Comparison of ENCODE assay signal across 8 cellular contexts in the genomic region with DNA sequence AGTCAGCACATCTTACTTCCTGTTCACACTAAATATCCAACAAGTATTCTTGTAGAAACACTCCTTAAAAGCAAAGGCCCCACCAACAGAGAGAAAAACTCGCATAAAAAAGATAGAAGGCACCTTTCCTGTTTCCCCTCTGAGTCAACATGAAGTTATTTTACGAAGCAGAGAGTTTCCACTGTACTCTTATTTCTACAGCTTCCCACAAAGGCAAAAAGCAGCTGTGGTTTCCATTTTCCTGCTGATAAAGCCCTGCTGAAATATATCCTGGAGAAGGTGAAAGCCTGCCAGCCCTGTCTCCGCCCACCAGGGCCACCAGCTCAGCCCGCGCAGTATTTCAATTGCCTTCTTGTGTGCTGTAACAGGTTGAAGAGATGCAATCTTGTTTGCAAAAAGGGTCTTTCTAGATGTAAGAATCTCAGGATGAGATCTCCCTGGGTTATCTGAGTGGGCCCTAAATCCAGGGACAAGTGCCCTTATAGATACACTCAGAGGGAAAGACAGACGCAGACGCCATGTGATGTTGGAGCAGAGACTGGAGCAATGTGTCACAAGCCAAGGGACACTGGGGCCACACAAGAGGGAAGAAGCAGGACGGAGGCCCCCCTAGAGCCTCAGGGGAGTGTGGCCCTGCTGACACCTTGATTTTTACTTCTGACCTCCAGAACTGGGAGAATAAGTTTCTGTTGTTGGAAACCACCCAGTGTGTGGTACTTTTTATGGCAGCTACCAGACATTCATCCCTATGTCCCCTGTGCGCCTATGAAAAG. TPM values are rescaled to one million over a fixed set of nuclear protein-coding genes. Genes with fewer than 3 reads are reported as not detected.
DNase-seq lines count a peak whose midpoint lies in the region; ATAC-seq and TF ChIP-seq lines count a peak whose summit lies in the region.

No MANE protein-coding gene starts in this region.

- peak overlapping the region; percentile 92 for H3K4me3 Mint-ChIP-seq in activated CD4-positive, alpha-beta T cell treated with anti-CD3 and anti-CD28 coated beads for 36 hours
- peak overlapping the region; percentile 7 for H3K4me3 Mint-ChIP-seq in endothelial cell (ENCODE audit: unreplicated experiment)

- intact Hi-C loops in activated CD4-positive, alpha-beta T cell treated with anti-CD3 and anti-CD28 coated beads for 36 hours (cut with DNase I, micrococcal nuclease), result loop anchor here (1.0 to 5.0 kb wide), 8 partner anchors 11 to 159 kb away; partner anchors contain the start of gene SECISBP2 (in 1 of the 2)
- intact Hi-C loops in gastrocnemius medialis (cut with DNase I; ENCODE audit: low total_unique reads), result no loop called here

- peaks cover 77% of the 10 kb centered on the region for H3K36me3 Mint-ChIP-seq in activated CD4-positive, alpha-beta T cell treated with anti-CD3 and anti-CD28 coated beads for 36 hours (ENCODE audit: low read depth)
- H3K36me3 Mint-ChIP-seq in endothelial cell (ENCODE audit: low read depth, unreplicated experiment), result no peaks in the 10 kb centered on the region

- in situ Hi-C loops in gastrocnemius medialis (cut with MboI; ENCODE audit: low sequenced_read_pairs in 4 of 4), result no loop called here
- in situ Hi-C loops in GM13976 (cut with MboI; ENCODE audit: low sequenced_read_pairs, unreplicated experiment), result no loop called here

- POLR2A ChIA-PET in activated CD4-positive, alpha-beta T cell treated with anti-CD3 and anti-CD28 coated beads for 36 hours (lab: Charles Lee), result interaction anchor here (0.7 to 2.9 kb wide), 13 partner anchors 7 to 261 kb away, joined by 3 to 21 read pairs (median 6); partner anchors contain the start of gene SECISBP2

- peak overlapping the region; percentile 23 to 67 (median 52) for H3K27ac ChIP-seq in gastrocnemius medialis

- peak overlapping the region; percentile 99 for H3K27ac Mint-ChIP-seq in activated CD4-positive, alpha-beta T cell treated with anti-CD3 and anti-CD28 coated beads for 36 hours
- peak overlapping the region; percentile 93 for H3K27ac Mint-ChIP-seq in endothelial cell (ENCODE audit: unreplicated experiment)

- DNase-seq in KG1 (lab: John Stamatoyannopoulos, UW) (peak; percentile 77), endothelial cell (ENCODE audit: low spot score) (peak; percentile 26), gastrocnemius medialis (no peak), GM13976 (ENCODE audit: low spot score) (no peak)
- DNase-seq in activated CD4-positive, alpha-beta T cell treated with anti-CD3 and anti-CD28 coated beads for 36 hours, result peak; percentile 79

- peaks cover 55 to 65% of the 10 kb centered on the region in 2 donors for H3K4me1 ChIP-seq in gastrocnemius medialis

- H3K9me3 ChIP-seq in gastrocnemius medialis, result no peaks in the 10 kb centered on the region

- H3K27me3 ChIP-seq in gastrocnemius medialis, result no peaks in the 10 kb centered on the region

- peak; percentile 43 for ATAC-seq in activated CD4-positive, alpha-beta T cell treated with anti-CD3 and anti-CD28 coated beads for 36 hours
- ATAC-seq in gastrocnemius medialis (no peak), HG03432 (IDR thresholded peaks at IDR 0.05; ENCODE audit: unreplicated experiment) (no peak), GM21447 (IDR thresholded peaks at IDR 0.05; ENCODE audit: unreplicated experiment) (no peak), HG02938 (IDR thresholded peaks at IDR 0.05; ENCODE audit: unreplicated experiment) (no peak)

- H3K4me1 Mint-ChIP-seq in activated CD4-positive, alpha-beta T cell treated with anti-CD3 and anti-CD28 coated beads for 36 hours, result peaks cover 94% of the 10 kb centered on the region
- peaks cover 34% of the 10 kb centered on the region for H3K4me1 Mint-ChIP-seq in endothelial cell (ENCODE audit: unreplicated experiment)

- H3K36me3 ChIP-seq in gastrocnemius medialis, result no peaks in the 10 kb centered on the region

- H3K9me3 Mint-ChIP-seq in activated CD4-positive, alpha-beta T cell treated with anti-CD3 and anti-CD28 coated beads for 36 hours (ENCODE audit: low read depth), result peaks cover 4% of the 10 kb centered on the region
- no peaks in the 10 kb centered on the region for H3K9me3 Mint-ChIP-seq in endothelial cell (ENCODE audit: unreplicated experiment)

- H3K4me3 ChIP-seq in gastrocnemius medialis, result no peak overlapping the region

- TF ChIP-seq POLR2A in gastrocnemius medialis (IDR thresholded peaks at IDR 0.05), result no peak

- no peaks in the 10 kb centered on the region for H3K27me3 Mint-ChIP-seq in activated CD4-positive, alpha-beta T cell treated with anti-CD3 and anti-CD28 coated beads for 36 hours
- peaks cover 5% of the 10 kb centered on the region for H3K27me3 Mint-ChIP-seq in endothelial cell (ENCODE audit: unreplicated experiment)

- CTCF ChIA-PET in activated CD4-positive, alpha-beta T cell treated with anti-CD3 and anti-CD28 coated beads for 36 hours (lab: Charles Lee), result interaction anchor here (0.6 to 3.7 kb wide), 12 partner anchors 11 to 71 kb away, joined by 3 to 25 read pairs (median 3); no protein-coding TSS in a partner anchor

- TF ChIP-seq CTCF in endothelial cell (IDR thresholded peaks at IDR 0.05; ENCODE audit: unreplicated experiment) (no peak), gastrocnemius medialis (IDR thresholded peaks at IDR 0.05 in 4 of 5, conservative IDR thresholded peaks at IDR 0.05 in 1 of 5) (peak in 1 of 5 experiments; percentile 27), GM13976 (IDR thresholded peaks at IDR 0.05; ENCODE audit: borderline replicate concordance, control extremely low read depth, extremely low read depth, insufficient read depth, missing control alignments) (no peak)

RNA-seq across cellular contexts. Expression of gene SEMA4D, which starts 19.9 kb away (rescaled TPM):
- total RNA-seq in activated CD4-positive, alpha-beta T cell treated with anti-CD3 and anti-CD28 coated beads for 36 hours, result 100 to 1,000 TPM; 215 to 226 TPM
- 14.8 TPM for total RNA-seq in endothelial cell (ENCODE audit: unreplicated experiment)
- total RNA-seq in gastrocnemius medialis, result 10 to 100 TPM; 23.6 to 77.0 (median 41.3) TPM

Comparison
In these comparisons a context has a peak if more than half of its experiments do, and no peak if none do; other contexts are left out.
1. DNase-seq: peak in KG1 (single experiment), activated CD4-positive, alpha-beta T cell treated with anti-CD3 and anti-CD28 coated beads for 36 hours (single experiment) and endothelial cell (single experiment); none in gastrocnemius medialis (0 of 2) and GM13976 (single experiment).